In genomic region chr12:57454566-57455373, GRCh38 we compare ENCODE assay signal across 1 cellular context.
TF ChIP-seq lines count a peak whose summit lies in the region.

TSS of gene INHBE (plus strand) at chr12:57455307. CDS start at chr12:57455537, 230 bp downstream.

TF ChIP-seq in IMR-90, 13 proteins besides CTCF, POLR2A, EP300 and RAD21 (continued from another document):
- TF ChIP-seq USF2 (IDR thresholded peaks at IDR 0.05; ENCODE audit: low read depth, low read length) = no peak
